Comparison of ENCODE assay signal across 8 cellular contexts in genomic region chr6:27178001-27178730, GRCh38.
DNase-seq lines count a peak whose midpoint lies in the region; ATAC-seq and TF ChIP-seq lines count a peak whose summit lies in the region.

No MANE protein-coding gene starts in this region.

- TF ChIP-seq CTCF in prostate gland (IDR thresholded peaks at IDR 0.05) (no peak), GM10266 (IDR thresholded peaks at IDR 0.05; ENCODE audit: control insufficient read depth, insufficient read depth, low read depth, missing control alignments) (no peak)

- ATAC-seq in GM19324 (IDR thresholded peaks at IDR 0.05; ENCODE audit: low FRiP score, unreplicated experiment) = peak; percentile 23
- peak; percentile 35 for ATAC-seq in HG03439 (IDR thresholded peaks at IDR 0.05; ENCODE audit: unreplicated experiment)
- ATAC-seq in right cardiac atrium = peak; percentile 89 to 91

- peak overlapping the region; percentile 88 for H3K4me3 ChIP-seq in right cardiac atrium (ENCODE audit: low read length)
- peak overlapping the region; percentile 82 to 85 for H3K4me3 ChIP-seq in prostate gland

- TF ChIP-seq POLR2A in prostate gland (IDR thresholded peaks at IDR 0.05) = peak; percentile 16

- H3K27me3 ChIP-seq in right cardiac atrium (ENCODE audit: control insufficient read depth, insufficient read depth) (no peaks in the 10 kb centered on the region), prostate gland (replicated peaks; ENCODE audit: insufficient read depth) (no peaks in the 10 kb centered on the region)

- peak; percentile 39 for DNase-seq in COLO829 (ENCODE audit: low spot score)
- peak; percentile 84 for DNase-seq in RKO (ENCODE audit: low spot score)
- peak; percentile 67 for DNase-seq in amniotic stem cell (lab: John Stamatoyannopoulos, UW)
- peak; percentile 59 to 85 (median 76) for DNase-seq in right cardiac atrium
- peak; percentile 42 for DNase-seq in prostate gland (ENCODE audit: low spot score)
- no peak for DNase-seq in GM10266 (ENCODE audit: extremely low spot score)

- 5% methylated on average over 30 of the region's 30 CpGs for WGBS in right cardiac atrium
- WGBS in prostate gland = 4% methylated on average over 30 of the region's 30 CpGs

- H3K4me1 ChIP-seq in right cardiac atrium (ENCODE audit: control insufficient read depth, insufficient read depth, low read length) (no peaks in the 10 kb centered on the region), prostate gland (replicated peaks) (no peaks in the 10 kb centered on the region)

- peak overlapping the region; percentile 22 for H3K27ac ChIP-seq in right cardiac atrium (ENCODE audit: low read length)
- H3K27ac ChIP-seq in prostate gland = peak overlapping the region; percentile 79 to 85

- intact Hi-C loops in right cardiac atrium (cut with DNase I) = loop anchor here in 2 of 4 donors (10.0 kb wide), 1 partner anchor 717 kb away; a partner anchor contains a TSS
- intact Hi-C loops in prostate gland (cut with DNase I) = loop anchor here (5.0 kb wide), 5 partner anchors 51 to 714 kb away; a partner anchor contains a TSS

- no peaks in the 10 kb centered on the region for H3K9me3 ChIP-seq in right cardiac atrium (ENCODE audit: control insufficient read depth, low read length)
- H3K9me3 ChIP-seq in prostate gland = no peaks in the 10 kb centered on the region

- H3K36me3 ChIP-seq in prostate gland = no peaks in the 10 kb centered on the region

Comparison
In these comparisons a context has a peak if more than half of its experiments do, and no peak if none do; other contexts are left out.
1. ATAC-seq: peak in every context shown above with its lines; median percentile 90 in right cardiac atrium; 35 in HG03439; 23 in GM19324.